Comparison of ENCODE assay signal across 1 cellular context in the genomic region with DNA sequence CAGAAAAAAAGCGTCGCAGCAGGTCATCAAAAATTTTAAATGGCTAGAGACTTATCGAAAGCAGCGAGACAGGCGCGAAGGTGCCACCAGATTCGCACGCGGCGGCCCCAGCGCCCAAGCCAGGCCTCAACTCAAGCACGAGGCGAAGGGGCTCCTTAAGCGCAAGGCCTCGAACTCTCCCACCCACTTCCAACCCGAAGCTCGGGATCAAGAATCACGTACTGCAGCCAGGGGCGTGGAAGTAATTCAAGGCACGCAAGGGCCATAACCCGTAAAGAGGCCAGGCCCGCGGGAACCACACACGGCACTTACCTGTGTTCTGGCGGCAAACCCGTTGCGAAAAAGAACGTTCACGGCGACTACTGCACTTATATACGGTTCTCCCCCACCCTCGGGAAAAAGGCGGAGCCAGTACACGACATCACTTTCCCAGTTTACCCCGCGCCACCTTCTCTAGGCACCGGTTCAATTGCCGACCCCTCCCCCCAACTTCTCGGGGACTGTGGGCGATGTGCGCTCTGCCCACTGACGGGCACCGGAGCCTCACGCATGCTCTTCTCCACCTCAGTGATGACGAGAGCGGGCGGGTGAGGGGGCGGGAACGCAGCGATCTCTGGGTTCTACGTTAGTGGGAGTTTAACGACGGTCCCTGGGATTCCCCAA.
TF ChIP-seq lines count a peak whose summit lies in the region.

A gene (minus strand): TSS at position 345 of the 663 bp plus-strand sequence. CDS start 1,006 bp downstream, outside the sequence.

TF ChIP-seq in HEK293, 187 proteins besides CTCF, POLR2A, EP300 and RAD21 (continued from another document):
- TF ChIP-seq KLF16 (tag by site-specific recombination; IDR thresholded peaks at IDR 0.05) (0 out of 2 replicates have a peak, but pooled peaks have one; percentile 71), ZNF658 (tag by site-specific recombination; IDR thresholded peaks at IDR 0.05) (no peak), OSR2 (tag by site-specific recombination; IDR thresholded peaks at IDR 0.05) (no peak), ZNF169 (tag by site-specific recombination; IDR thresholded peaks at IDR 0.05) (no peak), ZNF660 (tag by site-specific recombination; IDR thresholded peaks at IDR 0.05) (peak; percentile 92), PRDM1 (tag by site-specific recombination; IDR thresholded peaks at IDR 0.05) (peak; percentile 89), ZNF391 (tag by site-specific recombination; IDR thresholded peaks at IDR 0.05; ENCODE audit: borderline replicate concordance, low read depth) (peak; percentile 56; the same call in 1 of the 2 replicates), ZNF600 (tag by site-specific recombination; IDR thresholded peaks at IDR 0.05) (peak; percentile 30; the same call in 1 of the 2 replicates), KLF8 (tag by site-specific recombination; IDR thresholded peaks at IDR 0.05) (peak; percentile 78; the same call in 1 of the 2 replicates), TCF7L2 (IDR thresholded peaks at IDR 0.05; ENCODE audit: borderline replicate concordance, low read depth, low read length) (no peak), ZNF777 (tag by site-specific recombination; IDR thresholded peaks at IDR 0.05; ENCODE audit: borderline replicate concordance) (peak; percentile 26; the same call in 1 of the 2 replicates), ZNF501 (tag by site-specific recombination; IDR thresholded peaks at IDR 0.05) (peak; percentile 91), MZF1 (tag by site-specific recombination; IDR thresholded peaks at IDR 0.05; ENCODE audit: borderline replicate concordance) (no peak), ZBTB17 (tag by site-specific recombination; IDR thresholded peaks at IDR 0.05) (peak; percentile 77), ZNF76 (tag by site-specific recombination; IDR thresholded peaks at IDR 0.05; ENCODE audit: borderline replicate concordance, low read depth) (peak; percentile 91), ZEB2 (tag by site-specific recombination; IDR thresholded peaks at IDR 0.05) (peak; percentile 93), ZSCAN23 (tag by site-specific recombination; IDR thresholded peaks at IDR 0.05) (0 out of 2 replicates have a peak, but pooled peaks have one; percentile 64), WT1 (tag by site-specific recombination; IDR thresholded peaks at IDR 0.05) (peak; percentile 7; the same call in 1 of the 2 replicates)
- TF ChIP-seq, protein P1, sequence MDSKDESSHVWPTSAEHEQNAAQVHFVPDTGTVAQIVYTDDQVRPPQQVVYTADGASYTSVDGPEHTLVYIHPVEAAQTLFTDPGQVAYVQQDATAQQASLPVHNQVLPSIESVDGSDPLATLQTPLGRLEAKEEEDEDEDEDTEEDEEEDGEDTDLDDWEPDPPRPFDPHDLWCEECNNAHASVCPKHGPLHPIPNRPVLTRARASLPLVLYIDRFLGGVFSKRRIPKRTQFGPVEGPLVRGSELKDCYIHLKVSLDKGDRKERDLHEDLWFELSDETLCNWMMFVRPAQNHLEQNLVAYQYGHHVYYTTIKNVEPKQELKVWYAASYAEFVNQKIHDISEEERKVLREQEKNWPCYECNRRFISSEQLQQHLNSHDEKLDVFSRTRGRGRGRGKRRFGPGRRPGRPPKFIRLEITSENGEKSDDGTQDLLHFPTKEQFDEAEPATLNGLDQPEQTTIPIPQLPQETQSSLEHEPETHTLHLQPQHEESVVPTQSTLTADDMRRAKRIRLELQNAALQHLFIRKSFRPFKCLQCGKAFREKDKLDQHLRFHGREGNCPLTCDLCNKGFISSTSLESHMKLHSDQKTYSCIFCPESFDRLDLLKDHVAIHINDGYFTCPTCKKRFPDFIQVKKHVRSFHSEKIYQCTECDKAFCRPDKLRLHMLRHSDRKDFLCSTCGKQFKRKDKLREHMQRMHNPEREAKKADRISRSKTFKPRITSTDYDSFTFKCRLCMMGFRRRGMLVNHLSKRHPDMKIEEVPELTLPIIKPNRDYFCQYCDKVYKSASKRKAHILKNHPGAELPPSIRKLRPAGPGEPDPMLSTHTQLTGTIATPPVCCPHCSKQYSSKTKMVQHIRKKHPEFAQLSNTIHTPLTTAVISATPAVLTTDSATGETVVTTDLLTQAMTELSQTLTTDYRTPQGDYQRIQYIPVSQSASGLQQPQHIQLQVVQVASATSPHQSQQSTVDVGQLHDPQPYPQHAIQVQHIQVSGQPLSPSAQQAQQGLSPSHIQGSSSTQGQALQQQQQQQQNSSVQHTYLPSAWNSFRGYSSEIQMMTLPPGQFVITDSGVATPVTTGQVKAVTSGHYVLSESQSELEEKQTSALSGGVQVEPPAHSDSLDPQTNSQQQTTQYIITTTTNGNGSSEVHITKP (tag by site-specific recombination; IDR thresholded peaks at IDR 0.05), result no peak; the same call in 1 of the 2 replicates
- TF ChIP-seq, protein P2, sequence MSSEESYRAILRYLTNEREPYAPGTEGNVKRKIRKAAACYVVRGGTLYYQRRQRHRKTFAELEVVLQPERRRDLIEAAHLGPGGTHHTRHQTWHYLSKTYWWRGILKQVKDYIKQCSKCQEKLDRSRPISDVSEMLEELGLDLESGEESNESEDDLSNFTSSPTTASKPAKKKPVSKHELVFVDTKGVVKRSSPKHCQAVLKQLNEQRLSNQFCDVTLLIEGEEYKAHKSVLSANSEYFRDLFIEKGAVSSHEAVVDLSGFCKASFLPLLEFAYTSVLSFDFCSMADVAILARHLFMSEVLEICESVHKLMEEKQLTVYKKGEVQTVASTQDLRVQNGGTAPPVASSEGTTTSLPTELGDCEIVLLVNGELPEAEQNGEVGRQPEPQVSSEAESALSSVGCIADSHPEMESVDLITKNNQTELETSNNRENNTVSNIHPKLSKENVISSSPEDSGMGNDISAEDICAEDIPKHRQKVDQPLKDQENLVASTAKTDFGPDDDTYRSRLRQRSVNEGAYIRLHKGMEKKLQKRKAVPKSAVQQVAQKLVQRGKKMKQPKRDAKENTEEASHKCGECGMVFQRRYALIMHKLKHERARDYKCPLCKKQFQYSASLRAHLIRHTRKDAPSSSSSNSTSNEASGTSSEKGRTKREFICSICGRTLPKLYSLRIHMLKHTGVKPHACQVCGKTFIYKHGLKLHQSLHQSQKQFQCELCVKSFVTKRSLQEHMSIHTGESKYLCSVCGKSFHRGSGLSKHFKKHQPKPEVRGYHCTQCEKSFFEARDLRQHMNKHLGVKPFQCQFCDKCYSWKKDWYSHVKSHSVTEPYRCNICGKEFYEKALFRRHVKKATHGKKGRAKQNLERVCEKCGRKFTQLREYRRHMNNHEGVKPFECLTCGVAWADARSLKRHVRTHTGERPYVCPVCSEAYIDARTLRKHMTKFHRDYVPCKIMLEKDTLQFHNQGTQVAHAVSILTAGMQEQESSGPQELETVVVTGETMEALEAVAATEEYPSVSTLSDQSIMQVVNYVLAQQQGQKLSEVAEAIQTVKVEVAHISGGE (tag by site-specific recombination; conservative IDR thresholded peaks at IDR 0.05; ENCODE audit: low read depth), result peak; percentile 2; the same call in 1 of the 2 replicates
- TF ChIP-seq, protein P3, sequence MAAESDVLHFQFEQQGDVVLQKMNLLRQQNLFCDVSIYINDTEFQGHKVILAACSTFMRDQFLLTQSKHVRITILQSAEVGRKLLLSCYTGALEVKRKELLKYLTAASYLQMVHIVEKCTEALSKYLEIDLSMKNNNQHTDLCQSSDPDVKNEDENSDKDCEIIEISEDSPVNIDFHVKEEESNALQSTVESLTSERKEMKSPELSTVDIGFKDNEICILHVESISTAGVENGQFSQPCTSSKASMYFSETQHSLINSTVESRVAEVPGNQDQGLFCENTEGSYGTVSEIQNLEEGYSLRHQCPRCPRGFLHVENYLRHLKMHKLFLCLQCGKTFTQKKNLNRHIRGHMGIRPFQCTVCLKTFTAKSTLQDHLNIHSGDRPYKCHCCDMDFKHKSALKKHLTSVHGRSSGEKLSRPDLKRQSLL (tag by site-specific recombination; IDR thresholded peaks at IDR 0.05), result peak; percentile 59; the same call in 1 of the 2 replicates
- TF ChIP-seq, protein P4, sequence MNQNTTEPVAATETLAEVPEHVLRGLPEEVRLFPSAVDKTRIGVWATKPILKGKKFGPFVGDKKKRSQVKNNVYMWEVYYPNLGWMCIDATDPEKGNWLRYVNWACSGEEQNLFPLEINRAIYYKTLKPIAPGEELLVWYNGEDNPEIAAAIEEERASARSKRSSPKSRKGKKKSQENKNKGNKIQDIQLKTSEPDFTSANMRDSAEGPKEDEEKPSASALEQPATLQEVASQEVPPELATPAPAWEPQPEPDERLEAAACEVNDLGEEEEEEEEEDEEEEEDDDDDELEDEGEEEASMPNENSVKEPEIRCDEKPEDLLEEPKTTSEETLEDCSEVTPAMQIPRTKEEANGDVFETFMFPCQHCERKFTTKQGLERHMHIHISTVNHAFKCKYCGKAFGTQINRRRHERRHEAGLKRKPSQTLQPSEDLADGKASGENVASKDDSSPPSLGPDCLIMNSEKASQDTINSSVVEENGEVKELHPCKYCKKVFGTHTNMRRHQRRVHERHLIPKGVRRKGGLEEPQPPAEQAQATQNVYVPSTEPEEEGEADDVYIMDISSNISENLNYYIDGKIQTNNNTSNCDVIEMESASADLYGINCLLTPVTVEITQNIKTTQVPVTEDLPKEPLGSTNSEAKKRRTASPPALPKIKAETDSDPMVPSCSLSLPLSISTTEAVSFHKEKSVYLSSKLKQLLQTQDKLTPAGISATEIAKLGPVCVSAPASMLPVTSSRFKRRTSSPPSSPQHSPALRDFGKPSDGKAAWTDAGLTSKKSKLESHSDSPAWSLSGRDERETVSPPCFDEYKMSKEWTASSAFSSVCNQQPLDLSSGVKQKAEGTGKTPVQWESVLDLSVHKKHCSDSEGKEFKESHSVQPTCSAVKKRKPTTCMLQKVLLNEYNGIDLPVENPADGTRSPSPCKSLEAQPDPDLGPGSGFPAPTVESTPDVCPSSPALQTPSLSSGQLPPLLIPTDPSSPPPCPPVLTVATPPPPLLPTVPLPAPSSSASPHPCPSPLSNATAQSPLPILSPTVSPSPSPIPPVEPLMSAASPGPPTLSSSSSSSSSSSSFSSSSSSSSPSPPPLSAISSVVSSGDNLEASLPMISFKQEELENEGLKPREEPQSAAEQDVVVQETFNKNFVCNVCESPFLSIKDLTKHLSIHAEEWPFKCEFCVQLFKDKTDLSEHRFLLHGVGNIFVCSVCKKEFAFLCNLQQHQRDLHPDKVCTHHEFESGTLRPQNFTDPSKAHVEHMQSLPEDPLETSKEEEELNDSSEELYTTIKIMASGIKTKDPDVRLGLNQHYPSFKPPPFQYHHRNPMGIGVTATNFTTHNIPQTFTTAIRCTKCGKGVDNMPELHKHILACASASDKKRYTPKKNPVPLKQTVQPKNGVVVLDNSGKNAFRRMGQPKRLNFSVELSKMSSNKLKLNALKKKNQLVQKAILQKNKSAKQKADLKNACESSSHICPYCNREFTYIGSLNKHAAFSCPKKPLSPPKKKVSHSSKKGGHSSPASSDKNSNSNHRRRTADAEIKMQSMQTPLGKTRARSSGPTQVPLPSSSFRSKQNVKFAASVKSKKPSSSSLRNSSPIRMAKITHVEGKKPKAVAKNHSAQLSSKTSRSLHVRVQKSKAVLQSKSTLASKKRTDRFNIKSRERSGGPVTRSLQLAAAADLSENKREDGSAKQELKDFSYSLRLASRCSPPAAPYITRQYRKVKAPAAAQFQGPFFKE (tag by site-specific recombination; IDR thresholded peaks at IDR 0.05; ENCODE audit: borderline replicate concordance), result no peak
- TF ChIP-seq, protein P5, sequence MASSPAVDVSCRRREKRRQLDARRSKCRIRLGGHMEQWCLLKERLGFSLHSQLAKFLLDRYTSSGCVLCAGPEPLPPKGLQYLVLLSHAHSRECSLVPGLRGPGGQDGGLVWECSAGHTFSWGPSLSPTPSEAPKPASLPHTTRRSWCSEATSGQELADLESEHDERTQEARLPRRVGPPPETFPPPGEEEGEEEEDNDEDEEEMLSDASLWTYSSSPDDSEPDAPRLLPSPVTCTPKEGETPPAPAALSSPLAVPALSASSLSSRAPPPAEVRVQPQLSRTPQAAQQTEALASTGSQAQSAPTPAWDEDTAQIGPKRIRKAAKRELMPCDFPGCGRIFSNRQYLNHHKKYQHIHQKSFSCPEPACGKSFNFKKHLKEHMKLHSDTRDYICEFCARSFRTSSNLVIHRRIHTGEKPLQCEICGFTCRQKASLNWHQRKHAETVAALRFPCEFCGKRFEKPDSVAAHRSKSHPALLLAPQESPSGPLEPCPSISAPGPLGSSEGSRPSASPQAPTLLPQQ (tag by site-specific recombination; IDR thresholded peaks at IDR 0.05), result 0 out of 2 replicates have a peak, but pooled peaks have one; percentile 14
- TF ChIP-seq, protein P6, sequence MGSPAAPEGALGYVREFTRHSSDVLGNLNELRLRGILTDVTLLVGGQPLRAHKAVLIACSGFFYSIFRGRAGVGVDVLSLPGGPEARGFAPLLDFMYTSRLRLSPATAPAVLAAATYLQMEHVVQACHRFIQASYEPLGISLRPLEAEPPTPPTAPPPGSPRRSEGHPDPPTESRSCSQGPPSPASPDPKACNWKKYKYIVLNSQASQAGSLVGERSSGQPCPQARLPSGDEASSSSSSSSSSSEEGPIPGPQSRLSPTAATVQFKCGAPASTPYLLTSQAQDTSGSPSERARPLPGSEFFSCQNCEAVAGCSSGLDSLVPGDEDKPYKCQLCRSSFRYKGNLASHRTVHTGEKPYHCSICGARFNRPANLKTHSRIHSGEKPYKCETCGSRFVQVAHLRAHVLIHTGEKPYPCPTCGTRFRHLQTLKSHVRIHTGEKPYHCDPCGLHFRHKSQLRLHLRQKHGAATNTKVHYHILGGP (tag by site-specific recombination; IDR thresholded peaks at IDR 0.05), result no peak
